Comparison of ENCODE assay signal across 16 cellular contexts in genomic region chr1:113515498-113515897, GRCh38.
"Had no signal": no experiment of that assay in that cellular context is flagged by ENCODE, and none has a peak within 500 bp of the region (broad histone marks: within the 10 kb centered on the region; RNA-seq: fewer than 3 reads in every experiment).

No MANE protein-coding gene starts in this region.

- H3K27me3 Mint-ChIP-seq: activated T-helper 17 cell treated with anti-CD3 and anti-CD28 coated beads, Interleukin-2, amount 50 U/mL, for 72 hours; T-cell had no signal

- ATAC-seq: activated T-helper 17 cell treated with anti-CD3 and anti-CD28 coated beads, Interleukin-2, amount 50 U/mL, for 72 hours; left colon; lower lobe of right lung; psoas muscle; sciatic nerve; T-cell had no signal

- H3K27ac Mint-ChIP-seq: activated T-helper 17 cell treated with anti-CD3 and anti-CD28 coated beads, Interleukin-2, amount 50 U/mL, for 72 hours; T-cell had no signal

- H3K4me3 Mint-ChIP-seq: activated T-helper 17 cell treated with anti-CD3 and anti-CD28 coated beads, Interleukin-2, amount 50 U/mL, for 72 hours; neural crest cell; T-cell had no signal

- H3K27me3 ChIP-seq: stomach, testis had no signal

- H3K27ac ChIP-seq: coronary artery, lower lobe of right lung, psoas muscle, stomach, testis had no signal

- DNase-seq: activated naive CD4-positive, alpha-beta T cell treated with Interleukin-2 at 50 U/mL for 16 hours; caudate nucleus; head of caudate nucleus; left colon; lower lobe of right lung; psoas muscle; stimulated activated CD4-positive, alpha-beta T cell treated with anti-CD3 and anti-CD28 coated beads, Interleukin-12 subunit alpha, Interleukin-12 subunit beta, amount 100 ng/mL, for 4 hours; stimulated activated CD4-positive, alpha-beta T cell treated with anti-CD3 and anti-CD28 coated beads, Interleukin-2, amount 100 ng/mL, for 24 hours; stomach; T-cell; T-helper 9 cell; testis had no signal

- H3K36me3 ChIP-seq: lower lobe of right lung, stomach had no signal

- H3K4me3 ChIP-seq: coronary artery, lower lobe of right lung, psoas muscle, stomach, testis had no signal

- H3K4me1 ChIP-seq: lower lobe of right lung, psoas muscle, testis had no signal

- H3K9me3 ChIP-seq: testis had no signal
